1 cellular context compared by ENCODE assay signal in the genomic region with DNA sequence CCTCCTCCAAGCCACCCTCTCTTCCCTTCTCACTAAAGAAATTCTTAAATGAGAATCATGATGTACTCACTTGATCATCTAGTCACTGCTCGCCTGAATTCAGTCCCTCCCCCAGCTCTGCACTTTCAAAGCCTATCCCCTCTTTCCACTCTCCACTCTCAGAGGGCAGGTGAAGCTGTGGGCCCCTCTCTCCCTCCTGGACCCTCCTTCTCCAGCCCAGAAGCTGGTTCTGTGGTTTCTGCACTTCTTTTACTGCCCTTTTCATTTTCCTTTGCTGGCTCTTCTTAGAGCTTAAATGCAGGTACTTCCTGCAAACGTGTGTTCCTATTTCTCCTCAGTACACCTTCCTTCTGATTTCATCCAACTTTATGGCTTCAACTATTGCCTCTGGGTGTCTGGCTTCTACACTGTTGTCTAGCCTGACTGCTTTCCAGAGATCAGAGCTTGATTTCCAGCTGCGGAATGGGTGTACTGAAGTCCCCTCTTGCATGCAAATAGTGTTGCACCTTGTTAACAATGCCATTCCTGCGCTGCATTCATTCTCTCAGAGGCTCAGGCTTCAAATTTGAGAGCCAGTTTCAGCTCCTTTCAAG.
TF ChIP-seq lines count a peak whose summit lies in the region.

No MANE protein-coding gene starts in this region.

TF ChIP-seq in GM12878, 131 proteins besides CTCF, POLR2A, EP300 and RAD21:
- TF ChIP-seq SMARCA5 (IDR thresholded peaks at IDR 0.05): no peak
